ENCODE assay signal across 27 cellular contexts in genomic region chr10:94710578-94710977, GRCh38. TPM values are rescaled to one million over a fixed set of nuclear protein-coding genes. Genes with fewer than 3 reads are reported as not detected.
DNase-seq lines count a peak whose midpoint lies in the region; ATAC-seq lines count a peak whose summit lies in the region.
"Had no signal": no experiment of that assay in that cellular context is flagged by ENCODE, and none has a peak within 500 bp of the region (broad histone marks: within the 10 kb centered on the region; RNA-seq: fewer than 3 reads in every experiment).

No MANE protein-coding gene starts in this region.

- no peak for DNase-seq in left lobe of liver (ENCODE audit: low spot score)
- DNase-seq: 8988T; ACHN; AML-193; BE2C; C1 segment of cervical spinal cord; Caco-2; Calu3; CD4-positive, alpha-beta memory T cell; CD4-positive, alpha-beta T cell; CD4-positive, CD25-positive, alpha-beta regulatory T cell; CD8-positive, alpha-beta memory T cell; CD8-positive, alpha-beta T cell; COR-L47; DMS 273 treated with DMSO at 0.1 percent for 48 hours; DMS153; DMS53; DMS79; DMS79 treated with DMSO at 0.1 percent for 48 hours; DND-41; EL had no signal

- ATAC-seq in left lobe of liver (peak; percentile 59), HG03442 (IDR thresholded peaks at IDR 0.05; ENCODE audit: unreplicated experiment) (no peak)
- ATAC-seq: A549; CD8-positive, alpha-beta T cell had no signal

RNA-seq across cellular contexts. Expression of gene CYP2C18, which starts 27.0 kb away (rescaled TPM):
- 110 TPM for total RNA-seq in left lobe of liver
- total RNA-seq: A172; A673; B cell; CD4-positive, alpha-beta memory T cell; CD4-positive, alpha-beta T cell; CD4-positive, CD25-positive, alpha-beta regulatory T cell; CD8-positive, alpha-beta T cell; Daoy had no signal

RNA-seq across cellular contexts. Expression of gene CYP2C19, which starts 51.9 kb away (rescaled TPM):
- total RNA-seq in left lobe of liver: 13.0 TPM
- total RNA-seq: A172; A673; B cell; CD4-positive, alpha-beta T cell; CD4-positive, CD25-positive, alpha-beta regulatory T cell; CD8-positive, alpha-beta memory T cell; CD8-positive, alpha-beta T cell; Daoy had no signal
